In genomic region chr12:76018111-76018510, GRCh38 we compare ENCODE assay signal across 12 cellular contexts. TPM values are rescaled to one million over a fixed set of nuclear protein-coding genes. Genes with fewer than 3 reads are reported as not detected.
A peak's percentile ranks its signal among the peaks of the same experiment; 100 is the strongest.
DNase-seq lines count a peak whose midpoint lies in the region; ATAC-seq and TF ChIP-seq lines count a peak whose summit lies in the region.
"Had no signal": no experiment of that assay in that cellular context is flagged by ENCODE, and none has a peak within 500 bp of the region (broad histone marks: within the 10 kb centered on the region; RNA-seq: fewer than 3 reads in every experiment).

No MANE protein-coding gene starts in this region.

- H3K4me1 Mint-ChIP-seq in Calu3 (ENCODE audit: low read depth, unreplicated experiment) = peaks cover 56% of the 10 kb centered on the region
- peaks cover 36 to 37% of the 10 kb centered on the region in 2 donors for H3K4me1 Mint-ChIP-seq in natural killer cell

- BruUV-seq in Calu3 (replicated peaks; lab: Mats Ljungman, UMichigan) = no TSS peak

- H3K27ac ChIP-seq in epithelial cell of prostate = peak overlapping the region; percentile 100
- H3K27ac ChIP-seq: adrenal gland had no signal

- ATAC-seq in natural killer cell (no peak), GM19452 (IDR thresholded peaks at IDR 0.05; ENCODE audit: unreplicated experiment) (no peak), HG03571 (IDR thresholded peaks at IDR 0.05; ENCODE audit: unreplicated experiment) (no peak)
- ATAC-seq in activated CD4-positive, CD25-positive, alpha-beta regulatory T cell treated with anti-CD3 and anti-CD28 coated beads, Interleukin-2, amount 50 U/mL, for 24 hours = no peak

- TF ChIP-seq CTCF in Calu3 (IDR thresholded peaks at IDR 0.05; ENCODE audit: unreplicated experiment) (no peak), natural killer cell (IDR thresholded peaks at IDR 0.05) (no peak)

- peaks cover 37% of the 10 kb centered on the region for H3K36me3 Mint-ChIP-seq in Calu3 (ENCODE audit: insufficient read depth, unreplicated experiment)
- no peaks in the 10 kb centered on the region for H3K36me3 Mint-ChIP-seq in natural killer cell

- H3K27me3 Mint-ChIP-seq in Calu3 (ENCODE audit: unreplicated experiment) = no peaks in the 10 kb centered on the region
- no peaks in the 10 kb centered on the region for H3K27me3 Mint-ChIP-seq in natural killer cell (ENCODE audit: low read depth in 2 of 2)

- H3K9me3 Mint-ChIP-seq in Calu3 (ENCODE audit: low read depth, unreplicated experiment) (no peaks in the 10 kb centered on the region), natural killer cell (no peaks in the 10 kb centered on the region)

- CTCF ChIA-PET in Calu3 (lab: Charles Lee) = interaction anchor here (1.2 to 2.4 kb wide), 2 partner anchors 32 to 507 kb away, joined by 3 to 11 read pairs; partner anchors contain the start of gene KRR1

- H3K27ac Mint-ChIP-seq in Calu3 (ENCODE audit: unreplicated experiment) = peak overlapping the region; percentile 97
- peak overlapping the region; percentile 55 to 100 for H3K27ac Mint-ChIP-seq in natural killer cell

- intact Hi-C loops in Calu3 (cut with micrococcal nuclease; ENCODE audit: unreplicated experiment) (no loop called here), natural killer cell (cut with micrococcal nuclease) (no loop called here)

- H3K4me3 Mint-ChIP-seq in Calu3 (ENCODE audit: low read depth, unreplicated experiment) (peak overlapping the region; percentile 25), natural killer cell (no peak overlapping the region)

- peak; percentile 62 for DNase-seq in Calu3
- DNase-seq in NCI-H2227 (lab: John Stamatoyannopoulos, UW; ENCODE audit: unreplicated experiment) = peak; percentile 62
- DNase-seq in epithelial cell of prostate (ENCODE audit: low read depth, low spot score) = no peak
- no peak for DNase-seq in natural killer cell
- DNase-seq in dermis blood vessel endothelial cell = no peak
- DNase-seq: DND-41, NCI-H2029 treated with DMSO at 0.1 percent for 48 hours, SHP77 treated with DMSO at 0.1 percent for 48 hours had no signal

RNA-seq across cellular contexts. Expression of gene PHLDA1, which starts 13.5 kb away (rescaled TPM):
- total RNA-seq in Calu3 (2022) (143 and 151 TPM in 2 replicates), natural killer cell (10 to 100 TPM; 11.1 to 24.0 (median 19.1) TPM), dermis blood vessel endothelial cell (23.5 and 26.5 TPM in 2 replicates)

Comparison
In these comparisons a context has a peak if more than half of its experiments do, and no peak if none do; other contexts are left out.
1. DNase-seq: peak in Calu3 (single experiment) and NCI-H2227 (single experiment); none in epithelial cell of prostate (single experiment), natural killer cell (single experiment) and dermis blood vessel endothelial cell (single experiment).